In genomic region chr1:180211860-180212229, GRCh38 we compare ENCODE assay signal across 2 cellular contexts.
TF ChIP-seq lines count a peak whose summit lies in the region.

No MANE protein-coding gene starts in this region.

TF ChIP-seq in HepG2, 621 proteins besides CTCF, POLR2A, EP300 and RAD21:
- no peak for TF ChIP-seq SMYD3 (CRISPR knock-in tag; IDR thresholded peaks at IDR 0.05)
- no peak for TF ChIP-seq ZNF841 (CRISPR knock-in tag; IDR thresholded peaks at IDR 0.05; ENCODE audit: borderline replicate concordance)
- no peak for TF ChIP-seq HOXA5 (CRISPR knock-in tag; IDR thresholded peaks at IDR 0.05)
- no peak for TF ChIP-seq SNAPC2 (CRISPR knock-in tag; IDR thresholded peaks at IDR 0.05)
- TF ChIP-seq ZNF766 (CRISPR knock-in tag; IDR thresholded peaks at IDR 0.05; ENCODE audit: borderline replicate concordance), result no peak
- TF ChIP-seq NR1H2 (CRISPR knock-in tag; IDR thresholded peaks at IDR 0.05; ENCODE audit: borderline replicate concordance, low read depth), result no peak
- no peak for TF ChIP-seq ZNF331 (CRISPR knock-in tag; IDR thresholded peaks at IDR 0.05)
- TF ChIP-seq ZFP90 (CRISPR knock-in tag; IDR thresholded peaks at IDR 0.05; ENCODE audit: borderline replicate concordance), result no peak
- TF ChIP-seq POGZ (CRISPR knock-in tag; IDR thresholded peaks at IDR 0.05), result no peak
- TF ChIP-seq AFF4 (CRISPR knock-in tag; IDR thresholded peaks at IDR 0.05), result no peak
- TF ChIP-seq SMAD1 (CRISPR knock-in tag; IDR thresholded peaks at IDR 0.05; ENCODE audit: borderline replicate concordance, low read depth), result no peak
- no peak for TF ChIP-seq ZNF816 (CRISPR knock-in tag; IDR thresholded peaks at IDR 0.05; ENCODE audit: borderline replicate concordance)
- no peak for TF ChIP-seq TBP (CRISPR knock-in tag; IDR thresholded peaks at IDR 0.05)

TF ChIP-seq in H1, 55 proteins besides CTCF, POLR2A, EP300 and RAD21:
- TF ChIP-seq ATF2 (IDR thresholded peaks at IDR 0.05; ENCODE audit: low read length) (no peak), CEBPB (IDR thresholded peaks at IDR 0.05; ENCODE audit: low read depth, low read length) (no peak), HDAC6 (IDR thresholded peaks at IDR 0.05; ENCODE audit: low read depth, low read length) (no peak), RFX5 (IDR thresholded peaks at IDR 0.05; ENCODE audit: borderline replicate concordance, low read depth, low read length) (no peak), CBX8 (IDR thresholded peaks at IDR 0.05; ENCODE audit: borderline replicate concordance, low read depth, low read length) (no peak), MAFK (IDR thresholded peaks at IDR 0.05; ENCODE audit: low read depth, low read length) (no peak), TCF12 (IDR thresholded peaks at IDR 0.05; ENCODE audit: low read depth, low read length) (no peak), GABPA (IDR thresholded peaks at IDR 0.05; ENCODE audit: borderline replicate concordance, insufficient read depth, low read length) (no peak), TAF1 (IDR thresholded peaks at IDR 0.05; ENCODE audit: low read depth, low read length) (no peak), CREB1 (IDR thresholded peaks at IDR 0.05) (no peak), TEAD4 (IDR thresholded peaks at IDR 0.05; ENCODE audit: low read depth, low read length) (no peak), SIX5 (IDR thresholded peaks at IDR 0.05; ENCODE audit: low read depth, low read length) (no peak), CHD2 (IDR thresholded peaks at IDR 0.05; ENCODE audit: low read length) (no peak), SRF (IDR thresholded peaks at IDR 0.05; ENCODE audit: low read depth, low read length) (no peak)
- TF ChIP-seq, protein P1, sequence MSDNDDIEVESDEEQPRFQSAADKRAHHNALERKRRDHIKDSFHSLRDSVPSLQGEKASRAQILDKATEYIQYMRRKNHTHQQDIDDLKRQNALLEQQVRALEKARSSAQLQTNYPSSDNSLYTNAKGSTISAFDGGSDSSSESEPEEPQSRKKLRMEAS (IDR thresholded peaks at IDR 0.05), result no peak
